29 cellular contexts compared by ENCODE assay signal in the genomic region with DNA sequence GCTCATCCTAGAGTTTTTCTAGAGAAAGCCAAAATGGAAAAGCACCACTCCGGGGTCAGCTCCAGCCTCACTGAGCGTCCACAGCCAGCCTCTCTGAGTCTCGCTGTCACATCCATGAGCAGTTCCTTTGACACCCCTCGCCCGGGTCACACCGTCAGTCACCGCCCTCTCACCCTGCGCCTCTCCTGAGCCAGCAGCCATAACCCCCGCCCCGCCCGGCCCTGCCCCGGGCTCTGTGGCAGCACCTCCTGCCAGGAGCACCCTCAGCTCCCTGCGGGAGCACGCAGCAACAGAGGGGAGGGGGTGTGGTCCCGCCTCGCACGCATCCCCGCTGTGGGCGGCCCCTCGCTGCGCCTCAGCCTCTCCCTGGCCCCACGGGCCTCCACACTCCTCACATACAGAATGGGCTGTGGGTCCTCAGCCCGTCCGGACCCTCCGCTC.
"Had no signal": no experiment of that assay in that cellular context is flagged by ENCODE, and none has a peak within 500 bp of the region (broad histone marks: within the 10 kb centered on the region; RNA-seq: fewer than 3 reads in every experiment).

No MANE protein-coding gene starts in this region.

- H3K27ac Mint-ChIP-seq: activated B cell treated with CpG ODN at 0.5 μM for 24 hours; activated CD4-positive, alpha-beta memory T cell treated with anti-CD3 and anti-CD28 coated beads for 36 hours; activated CD4-positive, alpha-beta T cell treated with anti-CD3 and anti-CD28 coated beads for 36 hours; activated CD4-positive, alpha-beta T cell treated with anti-CD3 and anti-CD28 coated beads, Interleukin-2, amount 10 ng/mL, durations not matched to agents 24 days and 14 days; activated CD8-positive, alpha-beta memory T cell treated with anti-CD3 and anti-CD28 coated beads, Interleukin-2, amount 10 ng/mL, durations not matched to agents 7 days and 5 days; activated CD8-positive, alpha-beta T cell treated with anti-CD3 and anti-CD28 coated beads, Interleukin-2, amount 10 ng/mL, durations not matched to agents 7 days and 5 days; activated naive CD4-positive, alpha-beta T cell treated with anti-CD3 and anti-CD28 coated beads for 36 hours; activated naive CD4-positive, alpha-beta T cell treated with anti-CD3 and anti-CD28 coated beads, Interleukin-2, amount 50 U/mL, for 24 hours; activated naive CD8-positive, alpha-beta T cell treated with anti-CD3 and anti-CD28 coated beads for 36 hours; activated naive CD8-positive, alpha-beta T cell treated with anti-CD3 and anti-CD28 coated beads, Interleukin-2, amount 50 U/mL, for 24 hours; activated T-helper 1 cell treated with anti-CD3 and anti-CD28 coated beads, Interleukin-12 subunit alpha, Interleukin-12 subunit beta, Interleukin-2, Interleukin-4 antibody, amounts not matched to agents 30 ng/mL and 10 ng/mL and 1 ng/mL, durations not matched to agents 14 hours and 24 hours and 36 hours; activated T-helper 2 cell treated with anti-CD3 and anti-CD28 coated beads, Interferon-gamma antibody, Interleukin-2, Interleukin-4, amounts not matched to agents 10 μg/mL and 5 μg/mL and 100 μg/mL, durations not matched to agents 14 hours and 24 hours and 36 hours; effector memory CD8-positive, alpha-beta T cell had no signal

- H3K4me3 ChIP-seq: adrenal gland, body of pancreas, esophagus muscularis mucosa, gastrocnemius medialis had no signal

- H3K27ac ChIP-seq: adrenal gland, body of pancreas, esophagus muscularis mucosa, foreskin keratinocyte, gastrocnemius medialis had no signal

- H3K4me3 Mint-ChIP-seq: activated B cell treated with CpG ODN at 0.5 μM for 24 hours; activated CD4-positive, alpha-beta memory T cell treated with anti-CD3 and anti-CD28 coated beads for 36 hours; activated CD4-positive, alpha-beta T cell treated with anti-CD3 and anti-CD28 coated beads for 36 hours; activated CD4-positive, alpha-beta T cell treated with anti-CD3 and anti-CD28 coated beads, Interleukin-2, amount 10 ng/mL, durations not matched to agents 24 days and 14 days; activated CD8-positive, alpha-beta memory T cell treated with anti-CD3 and anti-CD28 coated beads, Interleukin-2, amount 10 ng/mL, durations not matched to agents 7 days and 5 days; activated CD8-positive, alpha-beta T cell treated with anti-CD3 and anti-CD28 coated beads, Interleukin-2, amount 10 ng/mL, durations not matched to agents 7 days and 5 days; activated naive CD4-positive, alpha-beta T cell treated with anti-CD3 and anti-CD28 coated beads for 36 hours; activated naive CD4-positive, alpha-beta T cell treated with anti-CD3 and anti-CD28 coated beads, Interleukin-2, amount 50 U/mL, for 24 hours; activated naive CD8-positive, alpha-beta T cell treated with anti-CD3 and anti-CD28 coated beads for 36 hours; activated naive CD8-positive, alpha-beta T cell treated with anti-CD3 and anti-CD28 coated beads, Interleukin-2, amount 50 U/mL, for 24 hours; activated T-helper 1 cell treated with anti-CD3 and anti-CD28 coated beads, Interleukin-12 subunit alpha, Interleukin-12 subunit beta, Interleukin-2, Interleukin-4 antibody, amounts not matched to agents 30 ng/mL and 10 ng/mL and 1 ng/mL, durations not matched to agents 14 hours and 24 hours and 36 hours; effector memory CD8-positive, alpha-beta T cell had no signal

- H3K4me1 Mint-ChIP-seq: activated B cell treated with CpG ODN at 0.5 μM for 24 hours; activated CD4-positive, alpha-beta T cell treated with anti-CD3 and anti-CD28 coated beads for 36 hours; activated CD4-positive, alpha-beta T cell treated with anti-CD3 and anti-CD28 coated beads, Interleukin-2, amount 10 ng/mL, durations not matched to agents 24 days and 14 days; activated CD8-positive, alpha-beta memory T cell treated with anti-CD3 and anti-CD28 coated beads, Interleukin-2, amount 10 ng/mL, durations not matched to agents 7 days and 5 days; activated naive CD4-positive, alpha-beta T cell treated with anti-CD3 and anti-CD28 coated beads, Interleukin-2, amount 50 U/mL, for 24 hours; activated naive CD8-positive, alpha-beta T cell treated with anti-CD3 and anti-CD28 coated beads for 36 hours; activated naive CD8-positive, alpha-beta T cell treated with anti-CD3 and anti-CD28 coated beads, Interleukin-2, amount 50 U/mL, for 24 hours had no signal

- H3K36me3 Mint-ChIP-seq: activated CD4-positive, alpha-beta memory T cell treated with anti-CD3 and anti-CD28 coated beads for 36 hours; activated CD8-positive, alpha-beta memory T cell treated with anti-CD3 and anti-CD28 coated beads, Interleukin-2, amount 10 ng/mL, durations not matched to agents 7 days and 5 days; activated naive CD4-positive, alpha-beta T cell treated with anti-CD3 and anti-CD28 coated beads, Interleukin-2, amount 50 U/mL, for 24 hours; activated naive CD8-positive, alpha-beta T cell treated with anti-CD3 and anti-CD28 coated beads for 36 hours had no signal

- DNase-seq: activated B cell treated with CpG ODN at 0.5 μM for 24 hours; activated CD4-positive, alpha-beta memory T cell treated with anti-CD3 and anti-CD28 coated beads for 36 hours; activated CD4-positive, alpha-beta T cell treated with anti-CD3 and anti-CD28 coated beads for 36 hours; activated CD4-positive, alpha-beta T cell treated with anti-CD3 and anti-CD28 coated beads, Interleukin-2, amount 10 ng/mL, durations not matched to agents 24 days and 14 days; activated CD8-positive, alpha-beta memory T cell treated with anti-CD3 and anti-CD28 coated beads, Interleukin-2, amount 10 ng/mL, durations not matched to agents 7 days and 5 days; activated CD8-positive, alpha-beta memory T cell treated with anti-CD3 and anti-CD28 coated beads, Interleukin-2, amount 50 U/mL, for 4 hours; activated CD8-positive, alpha-beta T cell treated with anti-CD3 and anti-CD28 coated beads, Interleukin-2, amount 10 ng/mL, durations not matched to agents 7 days and 5 days; activated effector memory CD4-positive, alpha-beta T cell treated with anti-CD3 and anti-CD28 coated beads, Interleukin-2, amount 50 U/mL, for 16 hours; activated naive CD4-positive, alpha-beta T cell treated with anti-CD3 and anti-CD28 coated beads for 36 hours; activated naive CD8-positive, alpha-beta T cell treated with anti-CD3 and anti-CD28 coated beads for 36 hours; activated naive CD8-positive, alpha-beta T cell treated with anti-CD3 and anti-CD28 coated beads, Interleukin-2, amount 50 U/mL, for 24 hours; activated T-cell treated with anti-CD3 and anti-CD28 coated beads, Interleukin-2, amount 50 U/mL, for 1 hour; activated T-cell treated with anti-CD3 and anti-CD28 coated beads, Interleukin-2, amount 50 U/mL, for 48 hours; adrenal gland; amygdala; body of pancreas; caudate nucleus; cortex of kidney; dermis blood vessel endothelial cell; effector CD4-positive, alpha-beta T cell; effector memory CD8-positive, alpha-beta T cell; erythroblast; foreskin keratinocyte; gastrocnemius medialis had no signal

- H3K27me3 ChIP-seq: body of pancreas had no signal

- ATAC-seq: activated CD4-positive, alpha-beta T cell treated with anti-CD3 and anti-CD28 coated beads for 36 hours; activated CD4-positive, CD25-positive, alpha-beta regulatory T cell treated with anti-CD3 and anti-CD28 coated beads, Interleukin-2, amount 50 U/mL, for 24 hours; activated CD8-positive, alpha-beta memory T cell treated with anti-CD3 and anti-CD28 coated beads, Interleukin-2, amount 10 ng/mL, durations not matched to agents 7 days and 5 days; activated CD8-positive, alpha-beta T cell treated with anti-CD3 and anti-CD28 coated beads, Interleukin-2, amount 10 ng/mL, durations not matched to agents 7 days and 5 days; activated naive CD8-positive, alpha-beta T cell treated with anti-CD3 and anti-CD28 coated beads, Interleukin-2, amount 50 U/mL, for 24 hours; body of pancreas; effector memory CD8-positive, alpha-beta T cell; foreskin keratinocyte; gastrocnemius medialis had no signal

- H3K27me3 Mint-ChIP-seq: activated B cell treated with CpG ODN at 0.5 μM for 24 hours; activated CD4-positive, alpha-beta T cell treated with anti-CD3 and anti-CD28 coated beads, Interleukin-2, amount 10 ng/mL, durations not matched to agents 24 days and 14 days; activated CD8-positive, alpha-beta memory T cell treated with anti-CD3 and anti-CD28 coated beads, Interleukin-2, amount 10 ng/mL, durations not matched to agents 7 days and 5 days; activated naive CD4-positive, alpha-beta T cell treated with anti-CD3 and anti-CD28 coated beads, Interleukin-2, amount 50 U/mL, for 24 hours; activated naive CD8-positive, alpha-beta T cell treated with anti-CD3 and anti-CD28 coated beads for 36 hours; activated naive CD8-positive, alpha-beta T cell treated with anti-CD3 and anti-CD28 coated beads, Interleukin-2, amount 50 U/mL, for 24 hours had no signal

- H3K9me3 ChIP-seq: adrenal gland, body of pancreas, esophagus muscularis mucosa, gastrocnemius medialis had no signal

- H3K36me3 ChIP-seq: adrenal gland, esophagus muscularis mucosa, gastrocnemius medialis had no signal

- H3K4me1 ChIP-seq: adrenal gland, body of pancreas, foreskin keratinocyte, gastrocnemius medialis had no signal

- H3K9me3 Mint-ChIP-seq: activated B cell treated with CpG ODN at 0.5 μM for 24 hours; activated CD4-positive, alpha-beta memory T cell treated with anti-CD3 and anti-CD28 coated beads for 36 hours; activated CD4-positive, alpha-beta T cell treated with anti-CD3 and anti-CD28 coated beads, Interleukin-2, amount 10 ng/mL, durations not matched to agents 24 days and 14 days; activated naive CD4-positive, alpha-beta T cell treated with anti-CD3 and anti-CD28 coated beads for 36 hours; activated naive CD4-positive, alpha-beta T cell treated with anti-CD3 and anti-CD28 coated beads, Interleukin-2, amount 50 U/mL, for 24 hours; activated naive CD8-positive, alpha-beta T cell treated with anti-CD3 and anti-CD28 coated beads for 36 hours; activated T-helper 1 cell treated with anti-CD3 and anti-CD28 coated beads, Interleukin-12 subunit alpha, Interleukin-12 subunit beta, Interleukin-2, Interleukin-4 antibody, amounts not matched to agents 30 ng/mL and 10 ng/mL and 1 ng/mL, durations not matched to agents 14 hours and 24 hours and 36 hours; activated T-helper 2 cell treated with anti-CD3 and anti-CD28 coated beads, Interferon-gamma antibody, Interleukin-2, Interleukin-4, amounts not matched to agents 10 μg/mL and 5 μg/mL and 100 μg/mL, durations not matched to agents 14 hours and 24 hours and 36 hours; effector memory CD8-positive, alpha-beta T cell had no signal
